In genomic region chr12:6647083-6647604, GRCh38 we compare ENCODE assay signal across 7 cellular contexts. TPM values are rescaled to one million over a fixed set of nuclear protein-coding genes. Genes with fewer than 3 reads are reported as not detected.
A peak's percentile ranks its signal among the peaks of the same experiment; 100 is the strongest.
DNase-seq lines count a peak whose midpoint lies in the region; ATAC-seq and TF ChIP-seq lines count a peak whose summit lies in the region.

Gene ACRBP, minus strand, starts transcription at chr12:6647432. Its CDS starts 66 bp downstream, at chr12:6647366.

- H3K27me3 ChIP-seq in Panc1 (ENCODE audit: control insufficient read depth, insufficient read depth, low read length) (no peaks in the 10 kb centered on the region), left lung (no peaks in the 10 kb centered on the region)

- intact Hi-C loops in Panc1 (cut with micrococcal nuclease; ENCODE audit: unreplicated experiment): no loop called here
- intact Hi-C loops in left lung (cut with DNase I): no loop called here

- H3K27ac ChIP-seq in Panc1 (ENCODE audit: low read length): peak within 1 kb of the TSS; percentile 77
- peak within 1 kb of the TSS; percentile 55 to 82 for H3K27ac ChIP-seq in left lung

- TF ChIP-seq CTCF in Panc1 (IDR thresholded peaks at IDR 0.05) (no peak), left lung (IDR thresholded peaks at IDR 0.05) (no peak)

- H3K4me3 ChIP-seq in Panc1 (ENCODE audit: low read depth in 2 of 2, low read length in 2 of 2) (peak within 1 kb of the TSS; percentile 47 to 59), left lung (peak within 1 kb of the TSS; percentile 27 to 55)

- POLR2A ChIA-PET in Panc1 (lab: Charles Lee): interaction anchor here (0.6 kb wide), 1 partner anchor 12 kb away, joined by 7 read pairs; no protein-coding TSS in a partner anchor

- DNase-seq in Panc1 (ENCODE audit: low read depth, low spot score) (no peak), ecto neural progenitor cell (ENCODE audit: low spot score) (peak; percentile 87), left lung (peak; percentile 85 to 97), NCI-H128 (lab: John Stamatoyannopoulos, UW; ENCODE audit: unreplicated experiment) (no peak)
- peak; percentile 54 for DNase-seq in stimulated activated CD8-positive, alpha-beta memory T cell treated with anti-CD3 and anti-CD28 coated beads, Interleukin-4, amount 100 ng/mL, for 48 hours

- H3K36me3 ChIP-seq in Panc1 (ENCODE audit: control insufficient read depth, insufficient read depth, low read length) (no peaks in the 10 kb centered on the region), left lung (peaks cover 0 to 42% of the 10 kb centered on the region in 2 donors)

- CTCF ChIA-PET in Panc1 (lab: Charles Lee): interaction anchor here (0.5 kb wide), 1 partner anchor 140 kb away, joined by 5 read pairs; no protein-coding TSS in a partner anchor

- no TSS peak for BruUV-seq in Panc1 (replicated peaks; lab: Mats Ljungman, UMichigan)

- peak; percentile 96 for ATAC-seq in Panc1
- peak; percentile 96 for ATAC-seq in left lung
- no peak for ATAC-seq in GM19467 (IDR thresholded peaks at IDR 0.05; ENCODE audit: unreplicated experiment)

- in situ Hi-C loops in GM18951 (cut with MboI; ENCODE audit: low sequenced_read_pairs, unreplicated experiment): no loop called here
- in situ Hi-C loops in Panc1 (cut with HindIII; ENCODE audit: low pct_unique_long_range_greater_than_20kb, low sequenced_read_pairs): no loop called here

- H3K4me1 ChIP-seq in Panc1 (ENCODE audit: control insufficient read depth, insufficient read depth, low read length): no peaks in the 10 kb centered on the region
- peaks cover 0 to 38% of the 10 kb centered on the region in 2 donors for H3K4me1 ChIP-seq in left lung

- TF ChIP-seq POLR2A in GM18951 (IDR thresholded peaks at IDR 0.05; ENCODE audit: extremely low read depth, insufficient read depth, insufficient read length): peak; percentile 59

- H3K9me3 ChIP-seq in Panc1 (ENCODE audit: control insufficient read depth, insufficient read depth, low read depth, low read length): peaks cover 3% of the 10 kb centered on the region; the same call in 1 of the 2 replicates
- no peaks in the 10 kb centered on the region for H3K9me3 ChIP-seq in left lung

RNA-seq across cellular contexts. Expression of gene ACRBP, which starts in this region (rescaled TPM):
- total RNA-seq in Panc1 (2021; ENCODE audit: unreplicated experiment) (0.54 TPM), left lung (1 to 10 TPM; 4.9 to 6.3 TPM)
- 0.71 TPM for polyA plus RNA-seq in Panc1 (2012; ENCODE audit: insufficient read length)

Comparison
In these comparisons a context has a peak if more than half of its experiments do, and no peak if none do; other contexts are left out.
1. Peak in ATAC-seq, H3K4me3 ChIP-seq and H3K27ac ChIP-seq in Panc1; RNA of the gene not detected or under 1 TPM.
2. DNase-seq: peak in ecto neural progenitor cell (single experiment), left lung (2 of 2) and stimulated activated CD8-positive, alpha-beta memory T cell treated with anti-CD3 and anti-CD28 coated beads, Interleukin-4, amount 100 ng/mL, for 48 hours (single experiment); none in Panc1 (single experiment) and NCI-H128 (single experiment).